25 cellular contexts compared by ENCODE assay signal in genomic region chr5:93873211-93873736, GRCh38.
"Had no signal": no experiment of that assay in that cellular context is flagged by ENCODE, and none has a peak within 500 bp of the region (broad histone marks: within the 10 kb centered on the region; RNA-seq: fewer than 3 reads in every experiment).

No MANE protein-coding gene starts in this region.

- DNase-seq: activated CD4-positive, alpha-beta memory T cell treated with anti-CD3 and anti-CD28 coated beads, Interleukin-2, amount 10 ng/mL, durations not matched to agents 7 days and 5 days; activated CD4-positive, alpha-beta T cell treated with anti-CD3 and anti-CD28 coated beads for 36 hours; activated CD4-positive, alpha-beta T cell treated with anti-CD3 and anti-CD28 coated beads, Interleukin-2, amount 50 U/mL, for 1 hour; activated CD4-positive, CD25-positive, alpha-beta regulatory T cell; activated gamma-delta T cell treated with Interleukin-2 at 50 U/mL for 16 hours; activated naive CD4-positive, alpha-beta T cell treated with anti-CD3 and anti-CD28 coated beads, Interleukin-2, amount 50 U/mL, for 16 hours; amygdala; brain microvascular endothelial cell; MV-4-11; NCI-H1092 treated with DMSO at 0.1 percent for 48 hours; NCI-H1417 treated with DMSO at 0.1 percent for 48 hours; NCI-H1694 treated with DMSO at 0.1 percent for 48 hours; NCI-H2029 treated with DMSO at 0.1 percent for 48 hours; NCI-H345; NCI-H510A; NCI-H526 treated with DMSO at 0.1 percent for 48 hours; NK-92 treated with Interleukin-12 subunit alpha and Interleukin-12 subunit beta, amount 100 ng/mL, for 24 hours; Peyer's patch; Right ventricle myocardium superior; SJCRH30; SK-N-SH had no signal

- H3K4me2 ChIP-seq: KMS-11 had no signal

- H3K36me3 ChIP-seq: brain microvascular endothelial cell, cardiac muscle cell, Peyer's patch, SJCRH30 had no signal

- H3K4me3 ChIP-seq: cardiac muscle cell, Peyer's patch, SJCRH30 had no signal

- H3K9me2 ChIP-seq: SK-N-SH had no signal

- H3K4me3 Mint-ChIP-seq: activated CD4-positive, alpha-beta memory T cell treated with anti-CD3 and anti-CD28 coated beads, Interleukin-2, amount 10 ng/mL, durations not matched to agents 7 days and 5 days; activated CD4-positive, alpha-beta T cell treated with anti-CD3 and anti-CD28 coated beads for 36 hours had no signal

- H3K27ac Mint-ChIP-seq: activated CD4-positive, alpha-beta memory T cell treated with anti-CD3 and anti-CD28 coated beads, Interleukin-2, amount 10 ng/mL, durations not matched to agents 7 days and 5 days; activated CD4-positive, alpha-beta T cell treated with anti-CD3 and anti-CD28 coated beads for 36 hours had no signal

- H3K4me1 ChIP-seq: Peyer's patch, SJCRH30 had no signal

- H3K27ac ChIP-seq: brain microvascular endothelial cell, cardiac muscle cell, KMS-11, Peyer's patch, RWPE1, SJCRH30, VCaP had no signal

- H3K9me3 Mint-ChIP-seq: activated CD4-positive, alpha-beta memory T cell treated with anti-CD3 and anti-CD28 coated beads, Interleukin-2, amount 10 ng/mL, durations not matched to agents 7 days and 5 days had no signal

- H3K27me3 ChIP-seq: brain microvascular endothelial cell, cardiac muscle cell, Peyer's patch, SJCRH30 had no signal

- H3K27me3 Mint-ChIP-seq: activated CD4-positive, alpha-beta memory T cell treated with anti-CD3 and anti-CD28 coated beads, Interleukin-2, amount 10 ng/mL, durations not matched to agents 7 days and 5 days; activated CD4-positive, alpha-beta T cell treated with anti-CD3 and anti-CD28 coated beads for 36 hours had no signal
